In the genomic region with DNA sequence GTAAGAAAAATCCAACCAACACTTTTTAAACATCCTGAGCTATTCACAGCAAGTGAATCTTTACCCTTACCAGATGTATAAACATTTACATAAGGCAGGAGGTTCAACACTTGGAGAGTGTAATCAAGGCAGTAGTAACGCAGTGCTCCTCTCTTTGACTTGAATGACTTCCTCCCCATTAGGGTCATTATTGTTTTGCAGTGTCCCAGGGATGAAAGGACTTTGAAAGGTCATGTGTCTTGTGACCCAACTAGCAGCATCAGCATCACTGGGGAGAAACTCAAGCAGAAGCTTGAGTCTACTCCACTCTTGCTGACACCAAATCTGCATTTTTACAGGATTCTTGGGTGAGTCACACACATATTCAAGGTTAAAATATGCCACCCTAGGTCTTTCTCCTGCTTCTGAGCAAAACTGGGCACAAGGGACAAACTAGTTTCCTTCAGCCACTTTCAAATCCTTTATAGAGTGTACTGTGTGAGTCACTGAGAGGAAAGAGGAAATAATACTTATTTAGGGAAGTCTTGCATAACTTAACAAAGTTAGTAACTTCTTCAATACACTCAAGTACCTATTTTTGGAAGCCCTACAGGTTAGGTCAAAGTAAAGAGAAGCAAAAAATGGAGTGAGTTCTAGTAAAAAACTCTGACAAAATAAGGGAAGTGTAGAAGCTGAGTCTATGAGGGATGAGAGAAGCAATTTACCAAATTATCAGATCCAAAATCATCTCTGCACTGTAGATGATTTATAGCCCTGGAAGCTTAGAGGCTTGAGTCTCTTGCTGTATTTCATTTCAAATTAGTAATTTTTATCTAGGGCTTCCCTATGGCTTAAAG, we compare ENCODE assay signal across 9 cellular contexts. TPM values are rescaled to one million over a fixed set of nuclear protein-coding genes. Genes with fewer than 3 reads are reported as not detected.
A peak's percentile ranks its signal among the peaks of the same experiment; 100 is the strongest.
DNase-seq lines count a peak whose midpoint lies in the region; ATAC-seq and TF ChIP-seq lines count a peak whose summit lies in the region.
"Had no signal": no experiment of that assay in that cellular context is flagged by ENCODE, and none has a peak within 500 bp of the region (broad histone marks: within the 10 kb centered on the region; RNA-seq: fewer than 3 reads in every experiment).

No MANE protein-coding gene starts in this region.

- peaks cover 16 to 19% of the 10 kb centered on the region in 2 donors for H3K4me1 Mint-ChIP-seq in natural killer cell

- H3K27ac Mint-ChIP-seq in natural killer cell, result peak overlapping the region; percentile 14 to 51

- no peak overlapping the region for H3K4me3 ChIP-seq in choroid plexus epithelial cell (ENCODE audit: low read depth, low read length)
- H3K4me3 ChIP-seq in effector memory CD4-positive, alpha-beta T cell (ENCODE audit: insufficient read depth, low read depth, low read length, poor library complexity, severe bottlenecking), result no peak overlapping the region

- no peaks in the 10 kb centered on the region for H3K9me3 ChIP-seq in effector memory CD4-positive, alpha-beta T cell (ENCODE audit: control insufficient read depth, low read length)

- H3K36me3 Mint-ChIP-seq in natural killer cell, result no peaks in the 10 kb centered on the region

- peaks cover 25% of the 10 kb centered on the region for H3K4me1 ChIP-seq in effector memory CD4-positive, alpha-beta T cell (ENCODE audit: control insufficient read depth, insufficient read depth, low read length, poor library complexity, severe bottlenecking)

- H3K27ac ChIP-seq in effector memory CD4-positive, alpha-beta T cell (ENCODE audit: insufficient read depth, low read length, poor library complexity, severe bottlenecking), result no peak overlapping the region
- H3K27ac ChIP-seq: 22Rv1 had no signal

- no peak overlapping the region for H3K4me3 Mint-ChIP-seq in natural killer cell

- H3K9me3 Mint-ChIP-seq in natural killer cell, result peaks cover 2 to 3% of the 10 kb centered on the region in 2 donors

- intact Hi-C loops in natural killer cell (cut with micrococcal nuclease), result no loop called here

- DNase-seq in DMS153 (lab: John Stamatoyannopoulos, UW) (peak; percentile 7), DMS153 treated with DMSO at 0.1 percent for 48 hours (lab: John Stamatoyannopoulos, UW; ENCODE audit: unreplicated experiment) (no peak), NAMALWA (ENCODE audit: low spot score) (peak; percentile 56), choroid plexus epithelial cell (ENCODE audit: low read depth) (peak; percentile 59), natural killer cell (no peak)
- DNase-seq in effector memory CD4-positive, alpha-beta T cell, result no peak
- no peak for DNase-seq in activated CD4-positive, alpha-beta T cell treated with anti-CD3 and anti-CD28 coated beads, Interleukin-2, amount 50 U/mL, for 4 hours

- ATAC-seq in HG02623 (IDR thresholded peaks at IDR 0.05; ENCODE audit: unreplicated experiment), result peak; percentile 93
- peak; percentile 52 to 72 (median 66) for ATAC-seq in natural killer cell

- H3K27me3 ChIP-seq in effector memory CD4-positive, alpha-beta T cell (replicated peaks; ENCODE audit: control insufficient read depth, insufficient read depth, low read length, poor library complexity, severe bottlenecking), result no peaks in the 10 kb centered on the region

- TF ChIP-seq CTCF in choroid plexus epithelial cell (conservative IDR thresholded peaks at IDR 0.05; ENCODE audit: low read depth, low read length), result no peak
- no peak for TF ChIP-seq CTCF in natural killer cell (IDR thresholded peaks at IDR 0.05)

- H3K36me3 ChIP-seq in effector memory CD4-positive, alpha-beta T cell (ENCODE audit: control insufficient read depth, insufficient read depth, low read length), result no peaks in the 10 kb centered on the region

- peaks cover 0 to 3% of the 10 kb centered on the region in 2 donors for H3K27me3 Mint-ChIP-seq in natural killer cell (ENCODE audit: low read depth in 2 of 2)

RNA-seq across cellular contexts. Expression of a gene that starts 51.0 kb away (rescaled TPM):
- 100 to 1,000 TPM in 1 of 3 donors, 10 to 100 TPM in 2; 88.4 to 136 (median 91.5) TPM for total RNA-seq in natural killer cell

Comparison
In these comparisons a context has a peak if more than half of its experiments do, and no peak if none do; other contexts are left out.
1. DNase-seq: peak in DMS153 (single experiment), NAMALWA (single experiment) and choroid plexus epithelial cell (single experiment); none in DMS153 treated with DMSO at 0.1 percent for 48 hours (single experiment), natural killer cell (single experiment), effector memory CD4-positive, alpha-beta T cell (0 of 3) and activated CD4-positive, alpha-beta T cell treated with anti-CD3 and anti-CD28 coated beads, Interleukin-2, amount 50 U/mL, for 4 hours (0 of 2).